Comparison of ENCODE assay signal across 9 cellular contexts in the genomic region with DNA sequence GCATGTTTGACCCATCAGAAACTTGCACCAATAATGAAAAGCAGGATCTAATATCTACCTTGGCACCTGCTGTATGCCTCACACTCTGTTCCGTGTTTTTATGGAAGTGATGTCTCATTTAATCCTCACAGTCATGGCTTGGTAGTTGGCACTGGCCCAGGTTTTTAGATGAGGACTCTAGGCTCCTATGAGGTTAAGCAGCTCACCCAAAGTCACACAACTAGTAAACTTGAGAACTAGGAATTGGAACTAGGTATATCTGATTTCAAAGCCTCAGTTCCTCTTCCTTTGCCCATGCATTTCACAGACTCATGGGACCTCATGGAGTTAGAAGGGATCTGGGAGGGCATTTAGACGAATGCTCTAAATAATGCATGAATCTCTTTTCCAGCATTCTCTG. TPM values are rescaled to one million over a fixed set of nuclear protein-coding genes. Genes with fewer than 3 reads are reported as not detected.
A peak's percentile ranks its signal among the peaks of the same experiment; 100 is the strongest.
DNase-seq lines count a peak whose midpoint lies in the region; ATAC-seq and TF ChIP-seq lines count a peak whose summit lies in the region.
"Had no signal": no experiment of that assay in that cellular context is flagged by ENCODE, and none has a peak within 500 bp of the region (broad histone marks: within the 10 kb centered on the region; RNA-seq: fewer than 3 reads in every experiment).

No MANE protein-coding gene starts in this region.

- TF ChIP-seq POLR2A in breast epithelium (IDR thresholded peaks at IDR 0.05) = no peak

- H2BK5ac ChIP-seq in neuronal stem cell (ENCODE audit: low read length) = no peak overlapping the region

- H3K4me2 ChIP-seq in MM.1S (ENCODE audit: low read depth, low read length) = peak overlapping the region; percentile 73; the same call in 1 of the 2 replicates
- no peak overlapping the region for H3K4me2 ChIP-seq in neuronal stem cell (ENCODE audit: insufficient read depth, low read length, poor library complexity, severe bottlenecking)

- H3K18ac ChIP-seq in neuronal stem cell (ENCODE audit: low read length) = no peak overlapping the region

- H3K9me3 ChIP-seq in MM.1S (replicated peaks; ENCODE audit: insufficient read depth, low read length) (no peaks in the 10 kb centered on the region), breast epithelium (no peaks in the 10 kb centered on the region), neuronal stem cell (replicated peaks in 1 of 2; ENCODE audit: control insufficient read depth in 2 of 2, insufficient read depth in 1 of 2, low read depth in 1 of 2, low read length in 2 of 2) (no peaks in the 10 kb centered on the region)
- H3K9me3 ChIP-seq in effector memory CD4-positive, alpha-beta T cell (ENCODE audit: control insufficient read depth, low read length) = no peaks in the 10 kb centered on the region

- no peak overlapping the region for H3K23ac ChIP-seq in neuronal stem cell (ENCODE audit: low read depth, low read length, poor library complexity)

- peaks cover 5% of the 10 kb centered on the region for H3F3A ChIP-seq in MM.1S (ENCODE audit: insufficient read depth, low read length)

- H2BK15ac ChIP-seq in neuronal stem cell (ENCODE audit: low read length) = no peak overlapping the region

- H2BK12ac ChIP-seq in neuronal stem cell (ENCODE audit: low read length) = no peak overlapping the region

- H3K79me1 ChIP-seq in neuronal stem cell (ENCODE audit: low read depth, low read length) = no peaks in the 10 kb centered on the region

- TF ChIP-seq CTCF in MM.1S (IDR thresholded peaks at IDR 0.05; ENCODE audit: low read length) (no peak), breast epithelium (IDR thresholded peaks at IDR 0.05) (no peak)

- H3K4me3 ChIP-seq in MM.1S (ENCODE audit: low read length) = no peak overlapping the region
- H3K4me3 ChIP-seq in breast epithelium = no peak overlapping the region
- no peak overlapping the region for H3K4me3 ChIP-seq in neuronal stem cell (ENCODE audit: low read length in 2 of 2)
- H3K4me3 ChIP-seq in effector memory CD4-positive, alpha-beta T cell (ENCODE audit: insufficient read depth, low read depth, low read length, poor library complexity, severe bottlenecking) = no peak overlapping the region

- H3K27me3 ChIP-seq in MM.1S (replicated peaks; ENCODE audit: insufficient read depth, low read length) (no peaks in the 10 kb centered on the region), breast epithelium (no peaks in the 10 kb centered on the region), neuronal stem cell (ENCODE audit: control insufficient read depth in 3 of 3, insufficient read depth in 3 of 3, low read depth in 1 of 3, low read length in 3 of 3) (no peaks in the 10 kb centered on the region)
- no peaks in the 10 kb centered on the region for H3K27me3 ChIP-seq in effector memory CD4-positive, alpha-beta T cell (replicated peaks; ENCODE audit: control insufficient read depth, insufficient read depth, low read length, poor library complexity, severe bottlenecking)

- no CpG with 5 or more reads among the region's 2 CpGs for WGBS in neuronal stem cell (ENCODE audit: extremely low coverage in 2 of 2, insufficient read length in 2 of 2, insufficient replicate concordance in 1 of 2), 2 donors

- H3K9me2 ChIP-seq in MM.1S (replicated peaks; ENCODE audit: insufficient read depth, low read length) = no peaks in the 10 kb centered on the region

- intact Hi-C loops in breast epithelium (cut with DNase I; ENCODE audit: low total_unique reads) = no loop called here

- in situ Hi-C loops in ACHN (cut with HindIII; ENCODE audit: low pct_ligation_motif_present, low pct_unique_long_range_greater_than_20kb, low sequenced_read_pairs) = no loop called here

- H3K79me2 ChIP-seq in MM.1S (ENCODE audit: low read length) = no peaks in the 10 kb centered on the region

- H3K36me3 ChIP-seq in MM.1S (replicated peaks; ENCODE audit: insufficient read depth, low read length) = no peaks in the 10 kb centered on the region
- H3K36me3 ChIP-seq in breast epithelium = no peaks in the 10 kb centered on the region
- no peaks in the 10 kb centered on the region for H3K36me3 ChIP-seq in neuronal stem cell (replicated peaks in 1 of 2; ENCODE audit: control insufficient read depth in 2 of 2, insufficient read depth in 2 of 2, low read length in 2 of 2)
- no peaks in the 10 kb centered on the region for H3K36me3 ChIP-seq in effector memory CD4-positive, alpha-beta T cell (ENCODE audit: control insufficient read depth, insufficient read depth, low read length)

- no peaks in the 10 kb centered on the region for H4K20me1 ChIP-seq in MM.1S (ENCODE audit: insufficient read depth, low read length)

- H3K4me1 ChIP-seq in MM.1S (ENCODE audit: low read length) (peaks cover 22% of the 10 kb centered on the region), breast epithelium (peaks cover 3 to 12% of the 10 kb centered on the region in 2 donors), neuronal stem cell (ENCODE audit: control insufficient read depth in 2 of 2, insufficient read depth in 1 of 2, low read depth in 1 of 2, low read length in 2 of 2) (peaks cover 4 to 16% of the 10 kb centered on the region in 2 donors)
- no peaks in the 10 kb centered on the region for H3K4me1 ChIP-seq in effector memory CD4-positive, alpha-beta T cell (ENCODE audit: control insufficient read depth, insufficient read depth, low read length, poor library complexity, severe bottlenecking)

- H3K4ac ChIP-seq in neuronal stem cell (ENCODE audit: low read length) = no peak overlapping the region

- no peak overlapping the region for H2AK5ac ChIP-seq in neuronal stem cell (ENCODE audit: low read depth, low read length)

- no peak overlapping the region for H4K91ac ChIP-seq in neuronal stem cell (ENCODE audit: low read depth, low read length, poor library complexity)

- DNase-seq in Daoy (ENCODE audit: low read depth) = peak; percentile 62
- no peak for DNase-seq in MM.1S
- DNase-seq in breast epithelium (ENCODE audit: low spot score in 2 of 2) = no peak
- DNase-seq in neuronal stem cell (ENCODE audit: low spot score) = no peak
- DNase-seq in ACHN = no peak
- DNase-seq in effector memory CD4-positive, alpha-beta T cell = no peak
- DNase-seq in stimulated activated naive CD4-positive, alpha-beta T cell treated with Interleukin-2 at 50 U/mL for 16 hours (lab: John Stamatoyannopoulos, UW) = no peak
- DNase-seq: NCI-H187 treated with DMSO at 0.1 percent for 48 hours had no signal

- ATAC-seq in GM21423 (IDR thresholded peaks at IDR 0.05; ENCODE audit: unreplicated experiment) = no peak

- H4K8ac ChIP-seq in neuronal stem cell (ENCODE audit: low read depth, low read length) = no peak overlapping the region

- no peak overlapping the region for H2BK120ac ChIP-seq in neuronal stem cell (ENCODE audit: low read depth, low read length)

- H3K14ac ChIP-seq in neuronal stem cell (ENCODE audit: low read length) = no peak overlapping the region

- H3K27ac ChIP-seq in MM.1S (ENCODE audit: low read length) (no peak overlapping the region), breast epithelium (peak overlapping the region; percentile 86 to 89), neuronal stem cell (replicated peaks; ENCODE audit: low read length) (no peak overlapping the region)
- no peak overlapping the region for H3K27ac ChIP-seq in effector memory CD4-positive, alpha-beta T cell (ENCODE audit: insufficient read depth, low read length, poor library complexity, severe bottlenecking)

- H3K9ac ChIP-seq in MM.1S (ENCODE audit: low read length) = no peak overlapping the region
- H3K9ac ChIP-seq in neuronal stem cell (ENCODE audit: low read depth, low read length, poor library complexity) = no peak overlapping the region

- H2AFZ ChIP-seq in MM.1S (ENCODE audit: low read length) (peak overlapping the region; percentile 86; the same call in 1 of the 2 replicates), neuronal stem cell (ENCODE audit: low read length) (peak overlapping the region; percentile 90)

RNA-seq across cellular contexts. Expression of a gene that starts 21.3 kb away (rescaled TPM):
- total RNA-seq in Daoy (2014; rRNA removed; shearing (Covaris generic)) = 32.5 and 33.2 TPM in 2 replicates
- 10 to 100 TPM; 12.3 to 39.2 (median 32.1) TPM for total RNA-seq in breast epithelium
- polyA plus RNA-seq in neuronal stem cell (2013, experiment 1 of 2) = 20.2 TPM
- polyA plus RNA-seq in neuronal stem cell (2013, experiment 2 of 2) = 19.1 TPM

Comparison
In these comparisons a context has a peak if more than half of its experiments do, and no peak if none do; other contexts are left out.
1. H3K27ac ChIP-seq: peak in breast epithelium (2 of 2); none in MM.1S (single experiment), neuronal stem cell (single experiment) and effector memory CD4-positive, alpha-beta T cell (single experiment).